19 cellular contexts compared by ENCODE assay signal in the genomic region with DNA sequence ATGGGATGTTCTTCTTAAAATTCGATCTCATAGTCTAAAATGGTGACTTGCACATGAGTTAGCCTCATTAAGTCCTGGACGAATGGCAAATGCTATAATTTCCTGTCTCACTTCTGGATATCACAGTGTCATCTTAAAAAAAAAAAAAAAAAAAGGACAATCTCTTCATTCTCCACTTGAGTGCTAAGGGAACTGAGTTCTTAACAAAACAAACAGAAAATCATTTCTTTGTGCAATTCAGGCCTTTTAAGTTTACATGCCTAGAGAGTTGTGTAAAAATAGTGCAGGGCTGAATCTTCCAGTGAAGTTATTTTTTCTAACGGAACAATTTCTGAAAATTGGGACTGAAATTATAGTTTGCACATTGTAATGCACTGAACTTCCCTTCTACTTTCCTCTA.
"Had no signal": no experiment of that assay in that cellular context is flagged by ENCODE, and none has a peak within 500 bp of the region (broad histone marks: within the 10 kb centered on the region; RNA-seq: fewer than 3 reads in every experiment).

No MANE protein-coding gene starts in this region.

- H3K4me3 ChIP-seq: esophagus squamous epithelium, heart left ventricle, mucosa of descending colon, pancreas, testis, tibial nerve, upper lobe of right lung had no signal

- H3K4me1 ChIP-seq: testis, upper lobe of right lung had no signal

- DNase-seq: central memory CD4-positive, alpha-beta T cell; effector memory CD8-positive, alpha-beta T cell; esophagus squamous epithelium; foreskin melanocyte; heart left ventricle; hippocampal formation; kidney glomerular epithelial cell; mucosa of descending colon; naive thymus-derived CD8-positive, alpha-beta T cell; pancreas; right cardiac atrium; stimulated activated CD4-positive, alpha-beta T cell treated with anti-CD3 and anti-CD28 coated beads, Interleukin-15, amount 100 ng/mL, for 24 hours; stimulated activated CD4-positive, alpha-beta T cell treated with anti-CD3 and anti-CD28 coated beads, Interleukin-1b, Interleukin-23, amount 100 ng/mL, for 48 hours; stimulated activated CD4-positive, alpha-beta T cell treated with anti-CD3 and anti-CD28 coated beads, Interleukin-4, amount 100 ng/mL, for 24 hours; stimulated activated naive B cell treated with anti-CD40 and anti-IgM and Interleukin-4, amounts not matched to agents 10 μg/mL and 1 μg/mL and 100 μg/mL, for 72 hours; stimulated activated naive CD8-positive, alpha-beta T cell treated with anti-CD3 and anti-CD28 coated beads, Interleukin-15, amount 100 ng/mL, for 72 hours; testis; upper lobe of right lung had no signal

- H3K27ac ChIP-seq: upper lobe of right lung had no signal

- ATAC-seq: effector memory CD8-positive, alpha-beta T cell; heart left ventricle; mucosa of descending colon; naive thymus-derived CD8-positive, alpha-beta T cell; pancreas; right cardiac atrium; stimulated activated naive B cell treated with anti-CD40 and anti-IgM and Interleukin-4, amounts not matched to agents 10 μg/mL and 1 μg/mL and 100 μg/mL, for 72 hours; stimulated activated naive CD8-positive, alpha-beta T cell treated with anti-CD3 and anti-CD28 coated beads, Interleukin-15, amount 100 ng/mL, for 72 hours; upper lobe of right lung had no signal

- H3K9me3 ChIP-seq: esophagus squamous epithelium, mucosa of descending colon, pancreas, testis, upper lobe of right lung had no signal

- H3K36me3 ChIP-seq: esophagus squamous epithelium, heart left ventricle, pancreas, tibial nerve, upper lobe of right lung had no signal

- H3K27me3 ChIP-seq: esophagus squamous epithelium, heart left ventricle, pancreas, testis, tibial nerve, upper lobe of right lung had no signal
